ENCODE assay signal across 8 cellular contexts in the genomic region with DNA sequence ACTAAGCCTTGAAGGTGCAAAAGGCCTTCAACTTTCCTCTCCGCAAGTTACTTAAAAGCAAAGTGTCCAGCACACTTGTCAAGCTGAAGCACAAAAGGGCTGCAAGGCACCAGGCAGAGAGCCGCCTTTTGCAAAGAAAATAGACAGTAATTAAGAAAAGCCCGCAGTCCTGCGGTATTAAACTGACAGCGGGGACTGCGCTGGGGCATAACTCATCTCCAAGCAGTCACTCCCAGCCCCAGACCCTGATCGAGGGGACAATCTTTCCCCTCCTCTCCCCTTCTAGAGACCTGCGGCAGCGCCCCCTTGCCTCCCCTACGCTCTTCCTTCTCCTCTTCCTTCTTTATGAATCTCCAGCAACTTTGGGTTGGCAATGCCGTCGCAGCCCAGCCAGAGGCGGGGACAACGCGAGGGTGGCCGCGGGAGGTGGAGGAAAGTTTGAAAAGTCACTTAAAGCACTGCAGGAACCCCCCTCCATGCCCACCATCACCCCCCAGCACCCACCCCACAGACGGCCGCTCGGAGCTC.
A peak's percentile ranks its signal among the peaks of the same experiment; 100 is the strongest.
DNase-seq lines count a peak whose midpoint lies in the region; ATAC-seq and TF ChIP-seq lines count a peak whose summit lies in the region.

No MANE protein-coding gene starts in this region.

- no peak for ATAC-seq in stimulated activated effector memory CD8-positive, alpha-beta T cell treated with anti-CD3 and anti-CD28 coated beads, Interleukin-12 subunit alpha, Interleukin-12 subunit beta, amount 100 ng/mL, for 72 hours
- no peak for ATAC-seq in HG03095 (IDR thresholded peaks at IDR 0.05; ENCODE audit: unreplicated experiment)
- no peak for ATAC-seq in GM18511 (IDR thresholded peaks at IDR 0.05; ENCODE audit: unreplicated experiment)
- no peak for ATAC-seq in GM19455 (IDR thresholded peaks at IDR 0.05; ENCODE audit: unreplicated experiment)

- no peak overlapping the region for H3K27ac Mint-ChIP-seq in CD14-positive monocyte
- no peak overlapping the region for H3K27ac Mint-ChIP-seq in activated T-helper 2 cell treated with anti-CD3 and anti-CD28 coated beads, Interferon-gamma antibody, Interleukin-2, Interleukin-4, amounts not matched to agents 10 μg/mL and 5 μg/mL and 100 μg/mL, durations not matched to agents 14 hours and 24 hours and 36 hours
- H3K27ac Mint-ChIP-seq in stimulated activated effector memory CD8-positive, alpha-beta T cell treated with anti-CD3 and anti-CD28 coated beads, Interleukin-12 subunit alpha, Interleukin-12 subunit beta, amount 100 ng/mL, for 72 hours, result no peak overlapping the region

- no peak overlapping the region for H3K27ac ChIP-seq in HUES64 (ENCODE audit: low read depth, low read length)

- peak overlapping the region; percentile 78 to 90 for H3K4me3 Mint-ChIP-seq in CD14-positive monocyte
- H3K4me3 Mint-ChIP-seq in activated T-helper 2 cell treated with anti-CD3 and anti-CD28 coated beads, Interferon-gamma antibody, Interleukin-2, Interleukin-4, amounts not matched to agents 10 μg/mL and 5 μg/mL and 100 μg/mL, durations not matched to agents 14 hours and 24 hours and 36 hours (ENCODE audit: low read depth), result peak overlapping the region; percentile 62
- peak overlapping the region; percentile 72 for H3K4me3 Mint-ChIP-seq in stimulated activated effector memory CD8-positive, alpha-beta T cell treated with anti-CD3 and anti-CD28 coated beads, Interleukin-12 subunit alpha, Interleukin-12 subunit beta, amount 100 ng/mL, for 72 hours

- intact Hi-C loops in CD14-positive monocyte (cut with micrococcal nuclease), result no loop called here
- intact Hi-C loops in activated T-helper 2 cell treated with anti-CD3 and anti-CD28 coated beads, Interferon-gamma antibody, Interleukin-2, Interleukin-4, amounts not matched to agents 10 μg/mL and 5 μg/mL and 100 μg/mL, durations not matched to agents 14 hours and 24 hours and 36 hours (cut with micrococcal nuclease), result no loop called here

- H3K4me1 ChIP-seq in HUES64 (ENCODE audit: insufficient read depth, low read length), result peaks cover 11% of the 10 kb centered on the region; the same call in 1 of the 2 replicates

- WGBS in HUES64, result 1% methylated on average over 15 of the region's 20 CpGs

- DNase-seq in CD14-positive monocyte (ENCODE audit: low spot score), result no peak
- no peak for DNase-seq in activated T-helper 2 cell treated with anti-CD3 and anti-CD28 coated beads, Interferon-gamma antibody, Interleukin-2, Interleukin-4, amounts not matched to agents 10 μg/mL and 5 μg/mL and 100 μg/mL, durations not matched to agents 14 hours and 24 hours and 36 hours (ENCODE audit: low spot score)
- no peak for DNase-seq in stimulated activated effector memory CD8-positive, alpha-beta T cell treated with anti-CD3 and anti-CD28 coated beads, Interleukin-12 subunit alpha, Interleukin-12 subunit beta, amount 100 ng/mL, for 72 hours (ENCODE audit: low spot score in 2 of 2)

- no peak overlapping the region for H3K9ac ChIP-seq in HUES64 (ENCODE audit: low read depth, low read length)

- H3K9me3 ChIP-seq in HUES64 (ENCODE audit: insufficient read depth, low read depth, low read length) (no peaks in the 10 kb centered on the region), iPS-18c (ENCODE audit: control insufficient read depth, insufficient read depth, low read length) (no peaks in the 10 kb centered on the region)

- H3K36me3 Mint-ChIP-seq in CD14-positive monocyte, result peaks cover 0 to 6% of the 10 kb centered on the region in 2 donors
- no peaks in the 10 kb centered on the region for H3K36me3 Mint-ChIP-seq in activated T-helper 2 cell treated with anti-CD3 and anti-CD28 coated beads, Interferon-gamma antibody, Interleukin-2, Interleukin-4, amounts not matched to agents 10 μg/mL and 5 μg/mL and 100 μg/mL, durations not matched to agents 14 hours and 24 hours and 36 hours (ENCODE audit: low read depth)
- no peaks in the 10 kb centered on the region for H3K36me3 Mint-ChIP-seq in stimulated activated effector memory CD8-positive, alpha-beta T cell treated with anti-CD3 and anti-CD28 coated beads, Interleukin-12 subunit alpha, Interleukin-12 subunit beta, amount 100 ng/mL, for 72 hours

- H3K27me3 Mint-ChIP-seq in CD14-positive monocyte (ENCODE audit: low read depth in 3 of 3), result peaks cover 29 to 45% (median 36%) of the 10 kb centered on the region in 3 donors
- H3K27me3 Mint-ChIP-seq in activated T-helper 2 cell treated with anti-CD3 and anti-CD28 coated beads, Interferon-gamma antibody, Interleukin-2, Interleukin-4, amounts not matched to agents 10 μg/mL and 5 μg/mL and 100 μg/mL, durations not matched to agents 14 hours and 24 hours and 36 hours (ENCODE audit: low read depth), result peaks cover 57% of the 10 kb centered on the region

- peaks cover 18% of the 10 kb centered on the region for H3K4me1 Mint-ChIP-seq in CD14-positive monocyte
- peaks cover 9% of the 10 kb centered on the region for H3K4me1 Mint-ChIP-seq in activated T-helper 2 cell treated with anti-CD3 and anti-CD28 coated beads, Interferon-gamma antibody, Interleukin-2, Interleukin-4, amounts not matched to agents 10 μg/mL and 5 μg/mL and 100 μg/mL, durations not matched to agents 14 hours and 24 hours and 36 hours (ENCODE audit: low read depth)
- H3K4me1 Mint-ChIP-seq in stimulated activated effector memory CD8-positive, alpha-beta T cell treated with anti-CD3 and anti-CD28 coated beads, Interleukin-12 subunit alpha, Interleukin-12 subunit beta, amount 100 ng/mL, for 72 hours, result peaks cover 26% of the 10 kb centered on the region

- peaks cover 0 to 7% (median 0%) of the 10 kb centered on the region in 7 donors for H3K9me3 Mint-ChIP-seq in CD14-positive monocyte
- no peaks in the 10 kb centered on the region for H3K9me3 Mint-ChIP-seq in activated T-helper 2 cell treated with anti-CD3 and anti-CD28 coated beads, Interferon-gamma antibody, Interleukin-2, Interleukin-4, amounts not matched to agents 10 μg/mL and 5 μg/mL and 100 μg/mL, durations not matched to agents 14 hours and 24 hours and 36 hours
- no peaks in the 10 kb centered on the region for H3K9me3 Mint-ChIP-seq in stimulated activated effector memory CD8-positive, alpha-beta T cell treated with anti-CD3 and anti-CD28 coated beads, Interleukin-12 subunit alpha, Interleukin-12 subunit beta, amount 100 ng/mL, for 72 hours

- H3K36me3 ChIP-seq in HUES64 (ENCODE audit: insufficient read depth, low read length), result no peaks in the 10 kb centered on the region

- peak; percentile 9 for TF ChIP-seq CTCF in CD14-positive monocyte (IDR thresholded peaks at IDR 0.05)

- peaks cover 24% of the 10 kb centered on the region for H3K27me3 ChIP-seq in HUES64 (ENCODE audit: insufficient read depth, low read length)

- H3K4me3 ChIP-seq in HUES64 (ENCODE audit: low read length) (peak overlapping the region; percentile 64), iPS-18c (ENCODE audit: insufficient read depth, low read depth, low read length) (peak overlapping the region; percentile 81)
